Comparison of ENCODE assay signal across 8 cellular contexts in genomic region chr2:96265349-96265839, GRCh38. TPM values are rescaled to one million over a fixed set of nuclear protein-coding genes. Genes with fewer than 3 reads are reported as not detected.
DNase-seq lines count a peak whose midpoint lies in the region; ATAC-seq and TF ChIP-seq lines count a peak whose summit lies in the region.

No MANE protein-coding gene starts in this region.

- DNase-seq in NCI-H1105 (lab: John Stamatoyannopoulos, UW) (peak; percentile 19), glutamatergic neuron (peak; percentile 73), midbrain (lab: John Stamatoyannopoulos, UW) (no peak), H4 (ENCODE audit: low spot score) (no peak)
- peak; percentile 42 for DNase-seq in activated naive CD4-positive, alpha-beta T cell treated with Interleukin-2 at 50 U/mL for 16 hours

- no peaks in the 10 kb centered on the region for H3K36me3 Mint-ChIP-seq in glutamatergic neuron (ENCODE audit: unreplicated experiment)

- H3K4me3 ChIP-seq in DOHH2 (ENCODE audit: low read length) (peak overlapping the region; percentile 95), parathyroid adenoma (ENCODE audit: low read depth, low read length) (peak overlapping the region; percentile 87)

- TF ChIP-seq CTCF in DOHH2 (IDR thresholded peaks at IDR 0.05; ENCODE audit: low read depth, low read length, poor library complexity, severe bottlenecking) (no peak), glutamatergic neuron (IDR thresholded peaks at IDR 0.05; ENCODE audit: partially characterized antibody, unreplicated experiment) (no peak), parathyroid adenoma (IDR thresholded peaks at IDR 0.05) (no peak)

- H3K4me1 ChIP-seq in DOHH2 (ENCODE audit: control insufficient read depth, low read length) (peaks cover 36% of the 10 kb centered on the region), parathyroid adenoma (peaks cover 24% of the 10 kb centered on the region)

- H3K4me3 Mint-ChIP-seq in glutamatergic neuron (ENCODE audit: unreplicated experiment) = peak overlapping the region; percentile 81

- H3K9me3 ChIP-seq in DOHH2 (ENCODE audit: control insufficient read depth, insufficient read depth, low read length) (no peaks in the 10 kb centered on the region), parathyroid adenoma (ENCODE audit: control insufficient read depth, low read length) (no peaks in the 10 kb centered on the region)

- H3K27me3 ChIP-seq in DOHH2 (ENCODE audit: control insufficient read depth, low read length) (no peaks in the 10 kb centered on the region), parathyroid adenoma (ENCODE audit: control insufficient read depth, insufficient read depth, low read length) (no peaks in the 10 kb centered on the region)

- H4K20me1 ChIP-seq in DOHH2 (ENCODE audit: control insufficient read depth, insufficient read depth, low read depth, low read length) = peaks cover 14% of the 10 kb centered on the region

- H3K27ac Mint-ChIP-seq in glutamatergic neuron (ENCODE audit: unreplicated experiment) = peak overlapping the region; percentile 55

- peak overlapping the region; percentile 48 for H3K27ac ChIP-seq in DOHH2 (ENCODE audit: low read depth, low read length)
- H3K27ac ChIP-seq in parathyroid adenoma = peak overlapping the region; percentile 89

- H3K36me3 ChIP-seq in DOHH2 (ENCODE audit: control insufficient read depth, low read length) (peaks cover 67% of the 10 kb centered on the region), parathyroid adenoma (ENCODE audit: control insufficient read depth, insufficient read depth, low read length) (no peaks in the 10 kb centered on the region)

- no peaks in the 10 kb centered on the region for H3K9me2 ChIP-seq in DOHH2 (replicated peaks; ENCODE audit: control insufficient read depth, low read length)

- peaks cover 3% of the 10 kb centered on the region for H3K27me3 Mint-ChIP-seq in glutamatergic neuron (ENCODE audit: unreplicated experiment)

- H3K9me3 Mint-ChIP-seq in glutamatergic neuron (ENCODE audit: unreplicated experiment) = peaks cover 8% of the 10 kb centered on the region

- H3K79me2 ChIP-seq in DOHH2 (ENCODE audit: control insufficient read depth, low read length) = peaks cover 78% of the 10 kb centered on the region
- H3K79me2 ChIP-seq in parathyroid adenoma = peaks cover 46% of the 10 kb centered on the region

- peak overlapping the region; percentile 89 for H3K9ac ChIP-seq in parathyroid adenoma

- peak; percentile 5 for ATAC-seq in GM21786 (IDR thresholded peaks at IDR 0.05; ENCODE audit: unreplicated experiment)

- H3K4me1 Mint-ChIP-seq in glutamatergic neuron (ENCODE audit: low read depth, unreplicated experiment) = peaks cover 19% of the 10 kb centered on the region

- H3K4me2 ChIP-seq in DOHH2 (ENCODE audit: low read length) = peak overlapping the region; percentile 67
- peak overlapping the region; percentile 74 for H3K4me2 ChIP-seq in parathyroid adenoma (ENCODE audit: low read length)

- peak overlapping the region; percentile 86 for H2AFZ ChIP-seq in parathyroid adenoma

- no peaks in the 10 kb centered on the region for H3F3A ChIP-seq in DOHH2 (ENCODE audit: control insufficient read depth, insufficient read depth)

RNA-seq across cellular contexts. Expression of gene TMEM127, which starts 0.4 kb away (rescaled TPM):
- total RNA-seq in glutamatergic neuron (ENCODE audit: unreplicated experiment) = 32.5 TPM
- 15.5 and 20.9 TPM in 2 replicates for total RNA-seq in H4 (2014; rRNA removed; shearing (Covaris generic))

RNA-seq across cellular contexts. Expression of gene CIAO1, which starts 0.6 kb away (rescaled TPM):
- 68.1 TPM for total RNA-seq in glutamatergic neuron (ENCODE audit: unreplicated experiment)
- total RNA-seq in H4 (2014; rRNA removed; shearing (Covaris generic)) = 79.3 and 96.1 TPM in 2 replicates

RNA-seq across cellular contexts. Expression of gene SNRNP200, which starts 40.0 kb away (rescaled TPM):
- 136 TPM for total RNA-seq in glutamatergic neuron (ENCODE audit: unreplicated experiment)
- 28.9 and 30.2 TPM in 2 replicates for total RNA-seq in H4 (2014; rRNA removed; shearing (Covaris generic))

RNA-seq across cellular contexts. Expression of gene STARD7, which starts 56.8 kb away (rescaled TPM):
- 100 TPM for total RNA-seq in glutamatergic neuron (ENCODE audit: unreplicated experiment)
- total RNA-seq in H4 (2014; rRNA removed; shearing (Covaris generic)) = 169 and 170 TPM in 2 replicates

RNA-seq across cellular contexts. Expression of gene ITPRIPL1, which starts 59.7 kb away (rescaled TPM):
- total RNA-seq in glutamatergic neuron (ENCODE audit: unreplicated experiment) = 0.56 TPM
- total RNA-seq in H4 (2014; rRNA removed; shearing (Covaris generic)) = not detected in 2 replicates

Comparison
In these comparisons a context has a peak if more than half of its experiments do, and no peak if none do; other contexts are left out.
1. DNase-seq: peak in NCI-H1105 (single experiment), activated naive CD4-positive, alpha-beta T cell treated with Interleukin-2 at 50 U/mL for 16 hours (single experiment) and glutamatergic neuron (single experiment); none in midbrain (single experiment) and H4 (single experiment).